Comparison of ENCODE assay signal across 9 cellular contexts in the genomic region with DNA sequence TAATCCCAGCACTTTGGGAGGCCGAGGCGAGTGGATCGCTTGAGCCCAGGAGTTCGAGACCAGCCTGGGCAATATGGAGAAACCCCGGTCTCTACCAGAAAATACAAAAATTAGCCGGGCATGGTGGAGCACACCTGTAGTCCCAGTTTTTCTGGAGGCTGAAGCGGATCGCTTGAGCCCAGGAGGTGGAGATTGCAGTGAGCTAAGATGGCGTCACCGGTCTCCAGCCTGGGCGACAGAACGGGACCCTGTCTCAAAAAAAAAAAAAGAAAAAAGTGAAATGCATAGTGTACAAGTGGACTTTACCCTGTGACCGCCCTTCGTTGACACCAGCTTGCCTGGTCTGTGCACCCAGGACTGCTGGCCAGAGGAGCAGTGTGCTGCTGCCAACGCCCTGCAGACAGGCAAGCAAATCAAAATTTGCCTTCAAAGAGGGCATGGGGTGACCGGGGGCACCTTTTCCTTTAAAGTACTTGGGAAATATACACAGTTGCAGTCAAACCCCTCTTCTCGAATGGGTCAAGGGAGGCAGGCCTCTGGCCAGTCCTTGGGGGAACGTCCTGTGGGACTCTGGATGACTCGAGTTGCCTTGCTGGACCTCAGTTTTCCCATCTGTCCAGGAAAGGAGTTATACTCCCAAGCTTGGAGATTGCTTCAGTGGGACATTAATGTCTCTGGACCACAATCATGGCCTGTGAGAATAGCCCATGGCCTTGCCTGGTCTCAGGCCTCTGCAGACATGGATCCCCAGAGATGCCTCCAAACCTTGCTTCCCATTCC. TPM values are rescaled to one million over a fixed set of nuclear protein-coding genes. Genes with fewer than 3 reads are reported as not detected.
DNase-seq lines count a peak whose midpoint lies in the region; ATAC-seq, FAIRE-seq and TF ChIP-seq lines count a peak whose summit lies in the region.
"Had no signal": no experiment of that assay in that cellular context is flagged by ENCODE, and none has a peak within 500 bp of the region (broad histone marks: within the 10 kb centered on the region; RNA-seq: fewer than 3 reads in every experiment).

No MANE protein-coding gene starts in this region.

- peaks cover 9% of the 10 kb centered on the region for H3K27me3 ChIP-seq in NT2/D1 (ENCODE audit: insufficient read depth, insufficient read length)
- H3K27me3 ChIP-seq in endothelial cell of umbilical vein (ENCODE audit: control insufficient read depth in 2 of 2, insufficient read depth in 2 of 2, low read length in 2 of 2): no peaks in the 10 kb centered on the region
- no peaks in the 10 kb centered on the region for H3K27me3 ChIP-seq in pancreas

- H3K4me3 ChIP-seq in NT2/D1 (ENCODE audit: insufficient read length, low read depth) (peak overlapping the region; percentile 82), endothelial cell of umbilical vein (replicated peaks in 1 of 3; ENCODE audit: insufficient read depth in 1 of 3, low read depth in 1 of 3, low read length in 3 of 3) (peak overlapping the region; percentile 53 to 96 (median 58)), pancreas (peak overlapping the region; percentile 56 to 88 (median 82))

- H3K36me3 ChIP-seq in NT2/D1 (ENCODE audit: insufficient read depth, insufficient read length, low read length): peaks cover 27% of the 10 kb centered on the region
- no peaks in the 10 kb centered on the region for H3K36me3 ChIP-seq in endothelial cell of umbilical vein (ENCODE audit: control insufficient read depth in 2 of 2, extremely low read depth in 1 of 2, insufficient read depth in 2 of 2, low read length in 2 of 2)
- H3K36me3 ChIP-seq in pancreas: no peaks in the 10 kb centered on the region

- ATAC-seq in pancreas (peak; percentile 10 to 24 (median 16)), GM21737 (IDR thresholded peaks at IDR 0.05; ENCODE audit: unreplicated experiment) (no peak)

- POLR2A ChIA-PET in endothelial cell of umbilical vein (lab: Charles Lee): no interaction called here

- CTCF ChIA-PET in Calu3 (lab: Charles Lee) (interaction anchor here (0.6 to 2.0 kb wide), 4 partner anchors 105 to 211 kb away, joined by 3 to 12 read pairs (median 6); a partner anchor contains a TSS), endothelial cell of umbilical vein (lab: Charles Lee) (interaction anchor here (0.9 to 4.3 kb wide), 7 partner anchors 14 to 281 kb away, joined by 3 to 91 read pairs (median 5); a partner anchor contains a TSS)

- H3K9me3 Mint-ChIP-seq in Calu3 (ENCODE audit: low read depth, unreplicated experiment): no peaks in the 10 kb centered on the region

- no peaks in the 10 kb centered on the region for H3K27me3 Mint-ChIP-seq in Calu3 (ENCODE audit: unreplicated experiment)

- H3K9me1 ChIP-seq in endothelial cell of umbilical vein (replicated peaks; ENCODE audit: control insufficient read depth, extremely low read depth, insufficient read depth, low read length): no peaks in the 10 kb centered on the region

- H2AFZ ChIP-seq in endothelial cell of umbilical vein (ENCODE audit: low read depth, low read length): no peak overlapping the region

- intact Hi-C loops in Calu3 (cut with micrococcal nuclease; ENCODE audit: unreplicated experiment): loop anchor here (5.0 to 10.0 kb wide), 2 partner anchors 107 to 135 kb away; a partner anchor contains a TSS
- intact Hi-C loops in endothelial cell of umbilical vein (cut with micrococcal nuclease): loop anchor here (5.0 to 10.0 kb wide), 3 partner anchors 150 to 497 kb away; a partner anchor contains a TSS
- intact Hi-C loops in pancreas (cut with DNase I): loop anchor here in 1 of 3 donors (5.0 kb wide), 1 partner anchor 130 kb away; no protein-coding TSS in a partner anchor

- TF ChIP-seq CTCF in Calu3 (IDR thresholded peaks at IDR 0.05; ENCODE audit: unreplicated experiment) (no peak), endothelial cell of umbilical vein (IDR thresholded peaks at IDR 0.05; ENCODE audit: extremely low read depth in 1 of 2, insufficient read depth in 1 of 2, low read depth in 1 of 2, low read length in 2 of 2) (no peak), pancreas (IDR thresholded peaks at IDR 0.05) (no peak)

- TSS peak; percentile 31 for BruUV-seq in Calu3 (replicated peaks; lab: Mats Ljungman, UMichigan)
- no TSS peak for BruUV-seq in endothelial cell of umbilical vein (replicated peaks; lab: Mats Ljungman, UMichigan)

- H3K9me3 ChIP-seq in NT2/D1 (ENCODE audit: insufficient read depth, low read length) (0 out of 2 replicates have a peak, but pooled peaks cover 8% of the 10 kb centered on the region), endothelial cell of umbilical vein (replicated peaks; ENCODE audit: control insufficient read depth, insufficient read depth, low read length) (no peaks in the 10 kb centered on the region), pancreas (no peaks in the 10 kb centered on the region)

- H4K20me1 ChIP-seq in endothelial cell of umbilical vein (replicated peaks; ENCODE audit: control insufficient read depth, extremely low read depth, insufficient read depth, low read length): no peaks in the 10 kb centered on the region

- H3K9ac ChIP-seq in NT2/D1 (ENCODE audit: insufficient read length, low read depth) (peak overlapping the region; percentile 96), endothelial cell of umbilical vein (replicated peaks; ENCODE audit: extremely low read depth, insufficient read depth, low read length) (peak overlapping the region; percentile 21)

- no peak overlapping the region for H3K27ac Mint-ChIP-seq in Calu3 (ENCODE audit: unreplicated experiment)

- peaks cover 22% of the 10 kb centered on the region for H3K36me3 Mint-ChIP-seq in Calu3 (ENCODE audit: insufficient read depth, unreplicated experiment)

- no peaks in the 10 kb centered on the region for H3K4me1 Mint-ChIP-seq in Calu3 (ENCODE audit: low read depth, unreplicated experiment)

- H3K4me1 ChIP-seq in NT2/D1 (ENCODE audit: insufficient read depth, insufficient read length) (peaks cover 4% of the 10 kb centered on the region), endothelial cell of umbilical vein (ENCODE audit: control insufficient read depth, extremely low read depth, insufficient read depth, low read length) (no peaks in the 10 kb centered on the region), pancreas (peaks cover 0 to 3% (median 0%) of the 10 kb centered on the region in 3 donors)

- peak overlapping the region; percentile 67 for H3K4me2 ChIP-seq in endothelial cell of umbilical vein (ENCODE audit: insufficient read depth, low read length)

- no peaks in the 10 kb centered on the region for H3K79me2 ChIP-seq in endothelial cell of umbilical vein (ENCODE audit: control insufficient read depth, insufficient read depth, low read length)

- no peak overlapping the region for H3K4me3 Mint-ChIP-seq in Calu3 (ENCODE audit: low read depth, unreplicated experiment)

- TF ChIP-seq POLR2A in endothelial cell of umbilical vein (IDR thresholded peaks at IDR 0.05; ENCODE audit: low read depth, low read length): no peak
- TF ChIP-seq POLR2A in erythroblast (IDR thresholded peaks at IDR 0.05; ENCODE audit: low read length): no peak

- FAIRE-seq in endothelial cell of umbilical vein (lab: Jason Lieb, UNC) (no peak), pancreas (lab: Jason Lieb, UNC) (no peak)
- FAIRE-seq: colon had no signal

- 47 to 51% methylated on average over 19 of the region's 19 CpGs for WGBS in pancreas, 2 donors

- H3K27ac ChIP-seq in endothelial cell of umbilical vein (ENCODE audit: insufficient read depth, low read depth, low read length) (no peak overlapping the region), pancreas (peak overlapping the region in 1 of 4 donors; percentile 54)

- DNase-seq in Calu3 (peak; percentile 5), NT2/D1 (ENCODE audit: low read depth, low spot score) (no peak), endothelial cell of umbilical vein (ENCODE audit: low read depth, low spot score) (no peak), pancreas (peak in 2 of 6 donors; percentile 13 to 18), erythroblast (lab: John Stamatoyannopoulos, UW) (no peak), NCI-H524 treated with DMSO at 0.1 percent for 48 hours (lab: John Stamatoyannopoulos, UW) (no peak)
- DNase-seq in activated CD4-positive, CD25-positive, alpha-beta regulatory T cell (lab: John Stamatoyannopoulos, UW): no peak

- dilution Hi-C loops in endothelial cell of umbilical vein (cut with MboI; ENCODE audit: extremely low pct_ligation_motif_present, low sequenced_read_pairs): no loop called here

TF ChIP-seq in endothelial cell of umbilical vein, 7 proteins besides CTCF, POLR2A, EP300 and RAD21:
- TF ChIP-seq FOS (IDR thresholded peaks at IDR 0.05; ENCODE audit: borderline replicate concordance, insufficient read depth, low read length): no peak
- TF ChIP-seq JUN (IDR thresholded peaks at IDR 0.05; ENCODE audit: borderline replicate concordance, insufficient read depth, insufficient read length, low read depth): no peak
- no peak for TF ChIP-seq EZH2 (IDR thresholded peaks at IDR 0.05; ENCODE audit: borderline replicate concordance, low read depth, low read length, severe bottlenecking)
- TF ChIP-seq, protein P1, sequence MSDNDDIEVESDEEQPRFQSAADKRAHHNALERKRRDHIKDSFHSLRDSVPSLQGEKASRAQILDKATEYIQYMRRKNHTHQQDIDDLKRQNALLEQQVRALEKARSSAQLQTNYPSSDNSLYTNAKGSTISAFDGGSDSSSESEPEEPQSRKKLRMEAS (IDR thresholded peaks at IDR 0.05; ENCODE audit: insufficient read depth, insufficient read length): no peak

RNA-seq across cellular contexts. Expression of a gene that starts 1.0 kb away (rescaled TPM):
- total RNA-seq in Calu3 (2022) (11.1 and 12.2 TPM in 2 replicates), endothelial cell of umbilical vein (4.3 and 6.1 TPM in 2 replicates), pancreas (1 to 10 TPM; 4.3 to 6.9 (median 4.7) TPM)
- polyA plus RNA-seq in endothelial cell of umbilical vein (3.7 TPM in 2 replicates), pancreas (1 to 10 TPM; 1.6 to 2.4 TPM)
- polyA plus RNA-seq in endothelial cell of umbilical vein (2011; cell fraction: cytosol; rRNA removed): 2.4 and 3.4 TPM in 2 replicates
- 10.5 and 11.3 TPM in 2 replicates for polyA plus RNA-seq in endothelial cell of umbilical vein (2011; cell fraction: nucleus; rRNA removed)
- 2.9 and 3.9 TPM in 2 replicates for polyA plus RNA-seq in endothelial cell of umbilical vein (2012)
- polyA minus RNA-seq in endothelial cell of umbilical vein: 16.6 and 19.4 TPM in 2 replicates
- 10.0 TPM for polyA minus RNA-seq in endothelial cell of umbilical vein (2011; cell fraction: cytosol; rRNA and poly(A)+ RNA removed)
- 9.3 and 15.0 TPM in 2 replicates for polyA minus RNA-seq in endothelial cell of umbilical vein (2011; cell fraction: nucleus; rRNA and poly(A)+ RNA removed)
